7 cellular contexts compared by ENCODE assay signal in genomic region chr14:50116986-50117385, GRCh38.
DNase-seq lines count a peak whose midpoint lies in the region; ATAC-seq and TF ChIP-seq lines count a peak whose summit lies in the region.

No MANE protein-coding gene starts in this region.

- DNase-seq in WERI-Rb-1 (no peak), nucleus accumbens (lab: John Stamatoyannopoulos, UW) (no peak)
- DNase-seq in stimulated activated naive B cell treated with anti-CD40 and anti-IgM and Interleukin-4, amounts not matched to agents 10 μg/mL and 1 μg/mL and 100 μg/mL, for 72 hours = no peak

- peaks cover 20 to 43% of the 10 kb centered on the region in 2 donors for H3K36me3 Mint-ChIP-seq in stimulated activated naive B cell treated with anti-CD40 and anti-IgM and Interleukin-4, amounts not matched to agents 10 μg/mL and 1 μg/mL and 100 μg/mL, for 72 hours

- H3K4me1 Mint-ChIP-seq in stimulated activated naive B cell treated with anti-CD40 and anti-IgM and Interleukin-4, amounts not matched to agents 10 μg/mL and 1 μg/mL and 100 μg/mL, for 72 hours = peaks cover 17 to 37% of the 10 kb centered on the region in 2 donors

- H3K4me3 Mint-ChIP-seq in stimulated activated naive B cell treated with anti-CD40 and anti-IgM and Interleukin-4, amounts not matched to agents 10 μg/mL and 1 μg/mL and 100 μg/mL, for 72 hours = peak overlapping the region; percentile 92 to 98

- no peaks in the 10 kb centered on the region for H3K27me3 Mint-ChIP-seq in stimulated activated naive B cell treated with anti-CD40 and anti-IgM and Interleukin-4, amounts not matched to agents 10 μg/mL and 1 μg/mL and 100 μg/mL, for 72 hours

- no peak for TF ChIP-seq CTCF in WERI-Rb-1 (IDR thresholded peaks at IDR 0.05; ENCODE audit: low read depth, low read length)

- H3K4me1 ChIP-seq in iPS-18a (ENCODE audit: control insufficient read depth, low read depth, low read length) = peaks cover 15% of the 10 kb centered on the region

- H3K27ac ChIP-seq in WERI-Rb-1 (peak overlapping the region; percentile 85), iPS-18a (ENCODE audit: low read length) (peak overlapping the region; percentile 97)

- H3K9me3 ChIP-seq in WERI-Rb-1 (ENCODE audit: severe bottlenecking) (no peaks in the 10 kb centered on the region), iPS-18a (ENCODE audit: control insufficient read depth, low read depth, low read length) (no peaks in the 10 kb centered on the region)

- H3K36me3 ChIP-seq in WERI-Rb-1 (peaks cover 41% of the 10 kb centered on the region), iPS-18a (ENCODE audit: control insufficient read depth, low read depth, low read length) (peaks cover 22% of the 10 kb centered on the region)

- H3K27ac Mint-ChIP-seq in stimulated activated naive B cell treated with anti-CD40 and anti-IgM and Interleukin-4, amounts not matched to agents 10 μg/mL and 1 μg/mL and 100 μg/mL, for 72 hours = peak overlapping the region; percentile 99

- peak overlapping the region; percentile 91 for H3K4me3 ChIP-seq in WERI-Rb-1 (ENCODE audit: low read depth, low read length)
- peak overlapping the region; percentile 88 for H3K4me3 ChIP-seq in iPS-18a (ENCODE audit: low read length)

- H3K27me3 ChIP-seq in WERI-Rb-1 (ENCODE audit: insufficient read depth, low read depth, severe bottlenecking) (no peaks in the 10 kb centered on the region), iPS-18a (ENCODE audit: control insufficient read depth, insufficient read depth, low read length) (no peaks in the 10 kb centered on the region)

- H3K9ac ChIP-seq in iPS-18a (ENCODE audit: low read length) = peak overlapping the region; percentile 86

- peak; percentile 1 for ATAC-seq in HG03571 (IDR thresholded peaks at IDR 0.05; ENCODE audit: unreplicated experiment)
- ATAC-seq in stimulated activated naive B cell treated with anti-CD40 and anti-IgM and Interleukin-4, amounts not matched to agents 10 μg/mL and 1 μg/mL and 100 μg/mL, for 72 hours (replicated peaks) = no peak
- ATAC-seq in HG02884 (IDR thresholded peaks at IDR 0.05; ENCODE audit: unreplicated experiment) = no peak
- no peak for ATAC-seq in GM21786 (IDR thresholded peaks at IDR 0.05; ENCODE audit: unreplicated experiment)

- H3K9me3 Mint-ChIP-seq in stimulated activated naive B cell treated with anti-CD40 and anti-IgM and Interleukin-4, amounts not matched to agents 10 μg/mL and 1 μg/mL and 100 μg/mL, for 72 hours = no peaks in the 10 kb centered on the region
